ENCODE assay signal across 1 cellular context in genomic region chr18:48548921-48549320, GRCh38.
TF ChIP-seq lines count a peak whose summit lies in the region.

No MANE protein-coding gene starts in this region.

TF ChIP-seq in A549, 52 proteins besides CTCF, POLR2A, EP300 and RAD21 (continued from another document):
- TF ChIP-seq HES2 (IDR thresholded peaks at IDR 0.05) (no peak), SMC3 (IDR thresholded peaks at IDR 0.05) (no peak), NR3C1 (IDR thresholded peaks at IDR 0.05) (no peak), JUN (IDR thresholded peaks at IDR 0.05) (no peak), MYC (IDR thresholded peaks at IDR 0.05; ENCODE audit: borderline replicate concordance, low read length) (no peak), ZC3H11A (IDR thresholded peaks at IDR 0.05) (no peak), RARB (CRISPR knock-in tag; IDR thresholded peaks at IDR 0.05) (no peak), PHF8 (IDR thresholded peaks at IDR 0.05; ENCODE audit: borderline replicate concordance, low read depth) (no peak)
